Comparison of ENCODE assay signal across 8 cellular contexts in the genomic region with DNA sequence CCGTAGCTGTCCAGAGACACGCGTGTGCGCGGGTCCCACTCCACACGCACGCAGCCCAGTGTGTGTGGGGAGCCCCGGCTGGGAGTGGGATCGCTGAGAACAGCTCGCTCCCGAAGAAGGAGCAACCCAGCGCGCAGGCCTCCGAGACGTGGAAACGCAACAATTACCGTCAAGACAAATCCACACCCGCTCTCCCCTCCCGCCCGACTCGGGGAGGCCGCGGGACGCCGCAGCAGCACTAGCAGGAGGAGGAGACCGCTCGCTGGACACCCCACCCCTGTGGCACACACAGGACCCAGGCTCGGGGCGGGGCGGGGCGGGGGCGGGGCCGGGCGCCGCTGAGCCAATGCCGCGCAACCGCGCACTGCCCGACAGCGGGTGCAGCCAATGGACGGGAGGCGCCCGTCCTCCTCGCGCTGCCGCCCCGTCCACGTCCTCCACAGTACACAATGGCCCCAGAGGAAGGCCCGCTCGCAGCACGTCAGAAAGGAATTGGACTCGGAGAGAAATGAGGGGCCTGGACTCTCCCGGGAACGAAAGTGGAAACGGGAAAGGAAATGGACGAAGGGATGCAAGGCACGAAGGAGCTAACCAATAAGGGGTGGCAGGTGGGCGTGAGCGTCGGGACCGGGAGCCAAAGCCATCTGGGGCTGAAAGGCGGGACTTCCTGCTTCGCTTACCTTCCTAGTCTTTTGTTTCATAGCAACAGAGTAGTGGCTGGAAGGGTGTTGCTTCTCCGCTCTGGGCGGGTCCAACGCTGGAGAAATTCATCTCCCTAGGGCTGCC.
DNase-seq lines count a peak whose midpoint lies in the region; ATAC-seq and FAIRE-seq lines count a peak whose summit lies in the region.

A gene (minus strand): TSS at position 268 of the 786 bp plus-strand sequence. CDS start 1,435 bp downstream, outside the sequence.

- FAIRE-seq in HTR-8/SVneo (lab: Jason Lieb, UNC) = peak; percentile 92

- peaks cover 27 to 35% of the 10 kb centered on the region in 2 donors for H3K4me1 Mint-ChIP-seq in effector memory CD8-positive, alpha-beta T cell (ENCODE audit: low read depth in 2 of 2)

- H3K27me3 Mint-ChIP-seq in effector memory CD8-positive, alpha-beta T cell = no peaks in the 10 kb centered on the region

- DNase-seq in COLO668 (lab: John Stamatoyannopoulos, UW; ENCODE audit: unreplicated experiment) (peak; percentile 85), HTR-8/SVneo (ENCODE audit: insufficient read length, low spot score) (peak; percentile 89), NOMO-1 treated with dmso at 0.1 percent for 144 hours (lab: John Stamatoyannopoulos, UW; ENCODE audit: unreplicated experiment) (peak; percentile 96), medulla oblongata (ENCODE audit: extremely low spot score) (peak; percentile 96)
- peak; percentile 65 to 81 (median 81) for DNase-seq in activated CD8-positive, alpha-beta memory T cell treated with anti-CD3 and anti-CD28 coated beads for 48 hours (ENCODE audit: low read depth in 2 of 3, low spot score in 2 of 3)
- peak; percentile 76 to 81 (median 77) for DNase-seq in effector memory CD8-positive, alpha-beta T cell
- DNase-seq in stimulated activated CD8-positive, alpha-beta memory T cell treated with anti-CD3 and anti-CD28 coated beads, Interleukin-12 subunit alpha, Interleukin-12 subunit beta, amount 100 ng/mL, for 1 hour (ENCODE audit: low read depth) = peak; percentile 64

- H3K36me3 Mint-ChIP-seq in effector memory CD8-positive, alpha-beta T cell (ENCODE audit: insufficient read depth) = peaks cover 44% of the 10 kb centered on the region

- H3K9me3 Mint-ChIP-seq in effector memory CD8-positive, alpha-beta T cell = no peaks in the 10 kb centered on the region

- H3K4me3 Mint-ChIP-seq in effector memory CD8-positive, alpha-beta T cell = peak within 1 kb of the TSS in 1 of 2 donors; percentile 93

- peak; percentile 72 for ATAC-seq in GM21367 (IDR thresholded peaks at IDR 0.05; ENCODE audit: unreplicated experiment)
- ATAC-seq in effector memory CD8-positive, alpha-beta T cell (replicated peaks) = peak; percentile 83

- peak within 1 kb of the TSS; percentile 94 to 96 for H3K27ac Mint-ChIP-seq in effector memory CD8-positive, alpha-beta T cell

Comparison
In these comparisons a context has a peak if more than half of its experiments do, and no peak if none do; other contexts are left out.
1. Peak in every context shown above with its lines: DNase-seq and ATAC-seq.